Comparison of ENCODE assay signal across 10 cellular contexts in genomic region chr7:74455933-74456332, GRCh38. TPM values are rescaled to one million over a fixed set of nuclear protein-coding genes. Genes with fewer than 3 reads are reported as not detected.
DNase-seq lines count a peak whose midpoint lies in the region; ATAC-seq and TF ChIP-seq lines count a peak whose summit lies in the region.
"Had no signal": no experiment of that assay in that cellular context is flagged by ENCODE, and none has a peak within 500 bp of the region (broad histone marks: within the 10 kb centered on the region; RNA-seq: fewer than 3 reads in every experiment).

No MANE protein-coding gene starts in this region.

- WGBS in tibial nerve, 2 donors = 61 to 63% methylated on average over 6 of the region's 6 CpGs

- peak overlapping the region in 6 of 59 donors; percentile 77 to 84 (median 80) for H3K4me3 ChIP-seq in dorsolateral prefrontal cortex
- no peak overlapping the region for H3K4me3 ChIP-seq in muscle layer of colon (ENCODE audit: low read depth in 1 of 2, low read length in 2 of 2)
- H3K4me3 ChIP-seq in tibial nerve = no peak overlapping the region

- no peak for TF ChIP-seq EP300 in tibial nerve (IDR thresholded peaks at IDR 0.05)

- H3K27ac ChIP-seq in dorsolateral prefrontal cortex (peak overlapping the region in 52 of 59 donors; percentile 6 to 96 (median 90)), muscle layer of colon (ENCODE audit: low read depth, low read length) (peak overlapping the region; percentile 81), tibial nerve (peak overlapping the region in 3 of 4 donors; percentile 93 to 99 (median 98))
- H3K27ac ChIP-seq: KMS-11 had no signal

- no peaks in the 10 kb centered on the region for H3K36me3 ChIP-seq in muscle layer of colon (ENCODE audit: insufficient read depth, low read length)
- no peaks in the 10 kb centered on the region for H3K36me3 ChIP-seq in tibial nerve
- H3K36me3 ChIP-seq: ascending aorta had no signal

- TF ChIP-seq CTCF in dorsolateral prefrontal cortex (IDR thresholded peaks at IDR 0.05 in 54 of 56, conservative IDR thresholded peaks at IDR 0.05 in 2 of 56; ENCODE audit: low read depth in 1 of 56, partially characterized antibody in 56 of 56) (no peak), tibial nerve (IDR thresholded peaks at IDR 0.05) (no peak)

- H3K9me3 ChIP-seq in muscle layer of colon (ENCODE audit: low read length) (no peaks in the 10 kb centered on the region), tibial nerve (no peaks in the 10 kb centered on the region)
- H3K9me3 ChIP-seq: ascending aorta had no signal

- H3K9ac ChIP-seq in muscle layer of colon (ENCODE audit: low read length) = no peak overlapping the region
- H3K9ac ChIP-seq: KMS-11 had no signal

- H3K4me1 ChIP-seq in muscle layer of colon (ENCODE audit: insufficient read depth, low read length) (peaks cover 17% of the 10 kb centered on the region), tibial nerve (peaks cover 0 to 30% (median 17%) of the 10 kb centered on the region in 4 donors)

- DNase-seq in NOMO-1 treated with DMSO at 0.1 percent for 48 hours (lab: John Stamatoyannopoulos, UW; ENCODE audit: unreplicated experiment) = peak; percentile 23
- no peak for DNase-seq in NOMO-1 treated with dmso at 0.1 percent for 144 hours (lab: John Stamatoyannopoulos, UW; ENCODE audit: unreplicated experiment)
- no peak for DNase-seq in dorsolateral prefrontal cortex
- no peak for DNase-seq in tibial nerve (ENCODE audit: low spot score in 2 of 2)
- DNase-seq in COLO829 (ENCODE audit: low spot score) = no peak
- DNase-seq in UCSD-AML1 (lab: John Stamatoyannopoulos, UW; ENCODE audit: unreplicated experiment) = no peak

- no peak for ATAC-seq in HG03565 (IDR thresholded peaks at IDR 0.05; ENCODE audit: unreplicated experiment)

- intact Hi-C loops in dorsolateral prefrontal cortex (cut with DNase I) = loop anchor here (10.0 kb wide), 2 partner anchors 109 to 199 kb away; partner anchors contain the start of gene GTF2I (in 1 of the 2)

- TF ChIP-seq POLR2A in tibial nerve (IDR thresholded peaks at IDR 0.05) = no peak

- H3K27me3 ChIP-seq in dorsolateral prefrontal cortex (no peaks in the 10 kb centered on the region), muscle layer of colon (ENCODE audit: control insufficient read depth in 1 of 2, insufficient read depth in 2 of 2, low read length in 2 of 2) (no peaks in the 10 kb centered on the region), tibial nerve (no peaks in the 10 kb centered on the region)
- H3K27me3 ChIP-seq: ascending aorta had no signal

RNA-seq across cellular contexts. Expression of gene GTF2IRD1, which starts 2.2 kb away (rescaled TPM):
- total RNA-seq in dorsolateral prefrontal cortex (10 to 100 TPM; 13.2 to 37.2 (median 22.2) TPM), tibial nerve (10 to 100 TPM; 14.6 to 35.7 (median 17.1) TPM)
